In genomic region chr17:6413073-6413472, GRCh38 we compare ENCODE assay signal across 9 cellular contexts. TPM values are rescaled to one million over a fixed set of nuclear protein-coding genes. Genes with fewer than 3 reads are reported as not detected.
DNase-seq lines count a peak whose midpoint lies in the region; ATAC-seq and TF ChIP-seq lines count a peak whose summit lies in the region.
"Had no signal": no experiment of that assay in that cellular context is flagged by ENCODE, and none has a peak within 500 bp of the region (broad histone marks: within the 10 kb centered on the region; RNA-seq: fewer than 3 reads in every experiment).

No MANE protein-coding gene starts in this region.

- TF ChIP-seq CTCF in glutamatergic neuron (IDR thresholded peaks at IDR 0.05; ENCODE audit: partially characterized antibody, unreplicated experiment) (peak; percentile 43), tibial artery (IDR thresholded peaks at IDR 0.05) (peak in 1 of 2 experiments; percentile 11)

- H3K4me3 Mint-ChIP-seq in glutamatergic neuron (ENCODE audit: unreplicated experiment), result no peak overlapping the region
- H3K4me3 Mint-ChIP-seq: natural killer cell had no signal

- no peak overlapping the region for H3K4me3 ChIP-seq in tibial artery

- peaks cover 6% of the 10 kb centered on the region for H3K4me1 Mint-ChIP-seq in glutamatergic neuron (ENCODE audit: low read depth, unreplicated experiment)
- H3K4me1 Mint-ChIP-seq: natural killer cell had no signal

- no peaks in the 10 kb centered on the region for H3K9me3 ChIP-seq in tibial artery

- H3K4me1 ChIP-seq in tibial artery, result no peaks in the 10 kb centered on the region

- no peak overlapping the region for H3K27ac Mint-ChIP-seq in glutamatergic neuron (ENCODE audit: unreplicated experiment)
- H3K27ac Mint-ChIP-seq: natural killer cell had no signal

- ATAC-seq in HG02885 (IDR thresholded peaks at IDR 0.05; ENCODE audit: poor library complexity, unreplicated experiment), result no peak

- intact Hi-C loops in tibial artery (cut with DNase I; ENCODE audit: low total_unique reads), result no loop called here

- peaks cover 2% of the 10 kb centered on the region for H3K9me3 Mint-ChIP-seq in glutamatergic neuron (ENCODE audit: unreplicated experiment)
- H3K9me3 Mint-ChIP-seq: natural killer cell had no signal

- DNase-seq in EH (ENCODE audit: low read depth), result peak; percentile 42
- DNase-seq in Kasumi-1 (lab: John Stamatoyannopoulos, UW), result peak; percentile 29 to 48
- DNase-seq in SHP77 treated with DMSO at 0.1 percent for 48 hours (lab: John Stamatoyannopoulos, UW), result peak; percentile 42
- no peak for DNase-seq in glutamatergic neuron
- DNase-seq in tibial artery, result no peak
- DNase-seq in cortex of kidney (lab: John Stamatoyannopoulos, UW), result no peak
- DNase-seq in mucosa of gallbladder (ENCODE audit: low spot score), result no peak
- DNase-seq: natural killer cell had no signal

- H3K36me3 Mint-ChIP-seq in glutamatergic neuron (ENCODE audit: unreplicated experiment), result no peaks in the 10 kb centered on the region
- H3K36me3 Mint-ChIP-seq: natural killer cell had no signal

- no peak overlapping the region for H3K27ac ChIP-seq in tibial artery

- H3K27me3 ChIP-seq in tibial artery, result peaks cover 0 to 48% of the 10 kb centered on the region in 2 donors

- peaks cover 14% of the 10 kb centered on the region for H3K27me3 Mint-ChIP-seq in glutamatergic neuron (ENCODE audit: unreplicated experiment)

- no peaks in the 10 kb centered on the region for H3K36me3 ChIP-seq in tibial artery

RNA-seq across cellular contexts. Expression of gene AIPL1, which starts 21.8 kb away (rescaled TPM):
- total RNA-seq in glutamatergic neuron (ENCODE audit: unreplicated experiment) (0.76 TPM), mucosa of gallbladder (not detected)
- total RNA-seq: natural killer cell had no signal

RNA-seq across cellular contexts. Expression of gene PIMREG, which starts 31.2 kb away (rescaled TPM):
- 28.4 TPM for total RNA-seq in glutamatergic neuron (ENCODE audit: unreplicated experiment)
- total RNA-seq in mucosa of gallbladder, result 1.4 TPM

Comparison
In these comparisons a context has a peak if more than half of its experiments do, and no peak if none do; other contexts are left out.
1. DNase-seq: peak in EH (single experiment), Kasumi-1 (2 of 2) and SHP77 treated with DMSO at 0.1 percent for 48 hours (single experiment); none in glutamatergic neuron (single experiment), tibial artery (0 of 2), cortex of kidney (single experiment) and mucosa of gallbladder (single experiment).
2. RNA of gene PIMREG, which starts 31.2 kb away (total RNA-seq): 28.4 TPM in glutamatergic neuron (single experiment); 1.4 TPM in mucosa of gallbladder (single experiment); every median in the first group is over 10 times any median in the second.